In the genomic region with DNA sequence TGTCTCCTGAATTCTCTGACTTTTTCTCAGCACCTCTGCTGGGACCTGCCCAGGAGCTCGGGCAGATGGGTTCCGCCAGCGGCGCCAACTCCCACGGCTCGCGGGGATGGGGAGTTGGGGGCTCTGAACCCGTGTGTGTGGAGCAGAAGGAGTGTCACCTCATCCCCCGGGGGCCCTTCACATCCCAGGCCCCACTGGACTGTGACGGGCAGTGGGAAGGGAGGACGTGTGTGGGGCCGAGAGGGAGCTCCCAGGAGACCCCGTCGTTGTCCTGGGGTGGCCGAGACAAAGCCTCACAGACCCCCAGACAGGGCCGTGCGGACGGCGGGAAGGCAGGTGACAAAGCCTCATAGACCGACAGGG, we compare ENCODE assay signal across 22 cellular contexts.
"Had no signal": no experiment of that assay in that cellular context is flagged by ENCODE, and none has a peak within 500 bp of the region (broad histone marks: within the 10 kb centered on the region; RNA-seq: fewer than 3 reads in every experiment).

No MANE protein-coding gene starts in this region.

- ATAC-seq: foreskin keratinocyte; left colon; naive thymus-derived CD4-positive, alpha-beta T cell; right cardiac atrium; stimulated activated effector memory CD8-positive, alpha-beta T cell treated with anti-CD3 and anti-CD28 coated beads, Interleukin-12 subunit alpha, Interleukin-12 subunit beta, amount 100 ng/mL, for 72 hours had no signal

- H3K4me1 ChIP-seq: foreskin keratinocyte, testis, transverse colon had no signal

- H3K9me3 ChIP-seq: ovary, testis, transverse colon had no signal

- H3K27ac ChIP-seq: foreskin keratinocyte, hepatocyte, ovary, testis, transverse colon had no signal

- DNase-seq: cerebellar nuclear complex; dermis blood vessel endothelial cell; erythroblast; foreskin keratinocyte; left colon; naive thymus-derived CD4-positive, alpha-beta T cell; nucleus accumbens; stimulated activated CD4-positive, alpha-beta T cell treated with anti-CD3 and anti-CD28 coated beads, Interleukin-2, amount 100 ng/mL, for 48 hours; stimulated activated CD8-positive, alpha-beta memory T cell treated with anti-CD3 and anti-CD28 coated beads, Interleukin-4, amount 100 ng/mL, for 48 hours; testis; transverse colon had no signal

- H3K36me3 Mint-ChIP-seq: naive thymus-derived CD4-positive, alpha-beta T cell; stimulated activated effector memory CD8-positive, alpha-beta T cell treated with anti-CD3 and anti-CD28 coated beads, Interleukin-12 subunit alpha, Interleukin-12 subunit beta, amount 100 ng/mL, for 72 hours had no signal

- H3K27ac Mint-ChIP-seq: naive thymus-derived CD4-positive, alpha-beta T cell; progenitor cell of endocrine pancreas; stimulated activated effector memory CD8-positive, alpha-beta T cell treated with anti-CD3 and anti-CD28 coated beads, Interleukin-12 subunit alpha, Interleukin-12 subunit beta, amount 100 ng/mL, for 72 hours; stimulated activated naive CD8-positive, alpha-beta T cell treated with anti-CD3 and anti-CD28 coated beads, Interleukin-15, Interleukin-2, amounts not matched to agents 100 ng/mL and 50 ng/mL, for 24 hours had no signal

- H3K27me3 ChIP-seq: foreskin keratinocyte, hepatocyte, ovary, testis had no signal

- H3K4me3 ChIP-seq: hepatocyte, ovary, smooth muscle cell, testis, transverse colon had no signal

- H3K4me1 Mint-ChIP-seq: naive thymus-derived CD4-positive, alpha-beta T cell; stimulated activated effector memory CD8-positive, alpha-beta T cell treated with anti-CD3 and anti-CD28 coated beads, Interleukin-12 subunit alpha, Interleukin-12 subunit beta, amount 100 ng/mL, for 72 hours had no signal

- FAIRE-seq: colon, endothelial cell of umbilical vein, urothelium cell line had no signal

- H3K4me3 Mint-ChIP-seq: naive thymus-derived CD4-positive, alpha-beta T cell; neural crest cell; stimulated activated effector memory CD8-positive, alpha-beta T cell treated with anti-CD3 and anti-CD28 coated beads, Interleukin-12 subunit alpha, Interleukin-12 subunit beta, amount 100 ng/mL, for 72 hours; stimulated activated naive CD8-positive, alpha-beta T cell treated with anti-CD3 and anti-CD28 coated beads, Interleukin-15, Interleukin-2, amounts not matched to agents 100 ng/mL and 50 ng/mL, for 24 hours had no signal

- H3K27me3 Mint-ChIP-seq: naive thymus-derived CD4-positive, alpha-beta T cell; progenitor cell of endocrine pancreas; stimulated activated naive CD8-positive, alpha-beta T cell treated with anti-CD3 and anti-CD28 coated beads, Interleukin-15, Interleukin-2, amounts not matched to agents 100 ng/mL and 50 ng/mL, for 24 hours had no signal

- H3K9me3 Mint-ChIP-seq: naive thymus-derived CD4-positive, alpha-beta T cell; neural crest cell; stimulated activated effector memory CD8-positive, alpha-beta T cell treated with anti-CD3 and anti-CD28 coated beads, Interleukin-12 subunit alpha, Interleukin-12 subunit beta, amount 100 ng/mL, for 72 hours; stimulated activated naive CD8-positive, alpha-beta T cell treated with anti-CD3 and anti-CD28 coated beads, Interleukin-15, Interleukin-2, amounts not matched to agents 100 ng/mL and 50 ng/mL, for 24 hours had no signal

- H3K36me3 ChIP-seq: ovary, transverse colon had no signal
